ENCODE assay signal across 8 cellular contexts in genomic region chr16:56451753-56452689, GRCh38. TPM values are rescaled to one million over a fixed set of nuclear protein-coding genes. Genes with fewer than 3 reads are reported as not detected.
A peak's percentile ranks its signal among the peaks of the same experiment; 100 is the strongest.
DNase-seq lines count a peak whose midpoint lies in the region; ATAC-seq and TF ChIP-seq lines count a peak whose summit lies in the region.

No MANE protein-coding gene starts in this region.

- H3K9me3 ChIP-seq in lower lobe of right lung (no peaks in the 10 kb centered on the region), tibial nerve (no peaks in the 10 kb centered on the region)

- TF ChIP-seq CTCF in lower lobe of right lung (IDR thresholded peaks at IDR 0.05): no peak
- TF ChIP-seq CTCF in tibial nerve (IDR thresholded peaks at IDR 0.05): no peak

- no peaks in the 10 kb centered on the region for H3K27me3 ChIP-seq in lower lobe of right lung (ENCODE audit: low read depth)
- H3K27me3 ChIP-seq in tibial nerve: no peaks in the 10 kb centered on the region

- peak overlapping the region; percentile 97 for H3K4me3 ChIP-seq in lower lobe of right lung
- H3K4me3 ChIP-seq in tibial nerve: peak overlapping the region; percentile 76 to 91 (median 86)

- intact Hi-C loops in lower lobe of right lung (cut with DNase I): no loop called here

- peaks cover 37% of the 10 kb centered on the region for H3K4me1 ChIP-seq in lower lobe of right lung
- peaks cover 7 to 52% (median 29%) of the 10 kb centered on the region in 4 donors for H3K4me1 ChIP-seq in tibial nerve

- H3K27ac ChIP-seq in lower lobe of right lung: peak overlapping the region; percentile 89
- H3K27ac ChIP-seq in tibial nerve: peak overlapping the region; percentile 63 to 83 (median 73)

- H3K36me3 ChIP-seq in lower lobe of right lung: peaks cover 45% of the 10 kb centered on the region
- H3K36me3 ChIP-seq in tibial nerve: peaks cover 0 to 40% (median 0%) of the 10 kb centered on the region in 3 donors

- DNase-seq in NCI-H146 (lab: John Stamatoyannopoulos, UW) (peak; percentile 56), NCI-H146 treated with DMSO at 0.1 percent for 48 hours (lab: John Stamatoyannopoulos, UW; ENCODE audit: unreplicated experiment) (no peak), SK-MEL-5 (ENCODE audit: low read depth, low spot score) (peak; percentile 6), dermis blood vessel endothelial cell (peak; percentile 62), lower lobe of right lung (no peak), tibial nerve (ENCODE audit: low spot score in 2 of 2) (no peak)

- no peak for TF ChIP-seq POLR2A in tibial nerve (IDR thresholded peaks at IDR 0.05)

- no peak for TF ChIP-seq EP300 in tibial nerve (IDR thresholded peaks at IDR 0.05)

- WGBS in tibial nerve, 2 donors: 7% methylated on average over 30 to 31 of the region's 31 CpGs

- peak; percentile 28 for ATAC-seq in GM21381 (IDR thresholded peaks at IDR 0.05; ENCODE audit: unreplicated experiment)
- peak; percentile 14 for ATAC-seq in HG03565 (IDR thresholded peaks at IDR 0.05; ENCODE audit: unreplicated experiment)
- peak; percentile 78 for ATAC-seq in lower lobe of right lung

- in situ Hi-C loops in SK-MEL-5 (cut with HindIII; ENCODE audit: low pct_unique_long_range_greater_than_20kb, low sequenced_read_pairs): no loop called here

RNA-seq across cellular contexts. Expression of gene OGFOD1, which starts 0.7 kb away (rescaled TPM):
- total RNA-seq in SK-MEL-5 (2014; rRNA removed; shearing (Covaris generic)): 92.6 and 95.1 TPM in 2 replicates
- 48.7 and 93.1 TPM in 2 replicates for polyA plus RNA-seq in SK-MEL-5 (2015; cell fraction: cytosol; rRNA removed)
- 32.1 and 40.4 TPM in 2 replicates for polyA plus RNA-seq in SK-MEL-5 (2015; cell fraction: nucleus; rRNA removed)
- 71.6 and 155 TPM in 2 replicates for total RNA-seq in dermis blood vessel endothelial cell
- total RNA-seq in lower lobe of right lung: 26.8 TPM
- 10 to 100 TPM; 28.8 to 39.6 (median 35.6) TPM for total RNA-seq in tibial nerve

RNA-seq across cellular contexts. Expression of gene NUDT21, which starts 0.9 kb away (rescaled TPM):
- total RNA-seq in SK-MEL-5 (2014; rRNA removed; shearing (Covaris generic)): 72.7 and 83.5 TPM in 2 replicates
- 45.3 and 59.5 TPM in 2 replicates for polyA plus RNA-seq in SK-MEL-5 (2015; cell fraction: cytosol; rRNA removed)
- polyA plus RNA-seq in SK-MEL-5 (2015; cell fraction: nucleus; rRNA removed): 29.7 and 51.0 TPM in 2 replicates
- total RNA-seq in dermis blood vessel endothelial cell (102 and 147 TPM in 2 replicates), lower lobe of right lung (80.3 TPM), tibial nerve (10 to 100 TPM; 41.5 to 57.3 (median 47.2) TPM)

RNA-seq across cellular contexts. Expression of gene AMFR, which starts 26.7 kb away (rescaled TPM):
- total RNA-seq in SK-MEL-5 (2014; rRNA removed; shearing (Covaris generic)): 122 and 126 TPM in 2 replicates
- polyA plus RNA-seq in SK-MEL-5 (2015; cell fraction: cytosol; rRNA removed): 60.9 and 64.0 TPM in 2 replicates
- 15.4 and 36.6 TPM in 2 replicates for polyA plus RNA-seq in SK-MEL-5 (2015; cell fraction: nucleus; rRNA removed)
- total RNA-seq in dermis blood vessel endothelial cell: 244 and 318 TPM in 2 replicates
- total RNA-seq in lower lobe of right lung: 90.4 TPM
- total RNA-seq in tibial nerve: 100 to 1,000 TPM; 263 to 334 (median 292) TPM

Comparison
In these comparisons a context has a peak if more than half of its experiments do, and no peak if none do; other contexts are left out.
1. DNase-seq: peak in NCI-H146 (single experiment), SK-MEL-5 (single experiment) and dermis blood vessel endothelial cell (single experiment); none in NCI-H146 treated with DMSO at 0.1 percent for 48 hours (single experiment), lower lobe of right lung (single experiment) and tibial nerve (0 of 2).
2. ATAC-seq: peak in every context shown above with its lines; median percentile 78 in lower lobe of right lung; 28 in GM21381; 14 in HG03565.